In genomic region chr1:48222501-48223242, GRCh38 we compare ENCODE assay signal across 1 cellular context.
A peak's percentile ranks its signal among the peaks of the same experiment; 100 is the strongest.
TF ChIP-seq lines count a peak whose summit lies in the region.

Gene SLC5A9, plus strand, starts transcription at chr1:48222716. Its CDS starts 21 bp downstream, at chr1:48222737.

TF ChIP-seq in HepG2, 621 proteins besides CTCF, POLR2A, EP300 and RAD21 (continued from another document and continues in another):
- TF ChIP-seq, protein P1, sequence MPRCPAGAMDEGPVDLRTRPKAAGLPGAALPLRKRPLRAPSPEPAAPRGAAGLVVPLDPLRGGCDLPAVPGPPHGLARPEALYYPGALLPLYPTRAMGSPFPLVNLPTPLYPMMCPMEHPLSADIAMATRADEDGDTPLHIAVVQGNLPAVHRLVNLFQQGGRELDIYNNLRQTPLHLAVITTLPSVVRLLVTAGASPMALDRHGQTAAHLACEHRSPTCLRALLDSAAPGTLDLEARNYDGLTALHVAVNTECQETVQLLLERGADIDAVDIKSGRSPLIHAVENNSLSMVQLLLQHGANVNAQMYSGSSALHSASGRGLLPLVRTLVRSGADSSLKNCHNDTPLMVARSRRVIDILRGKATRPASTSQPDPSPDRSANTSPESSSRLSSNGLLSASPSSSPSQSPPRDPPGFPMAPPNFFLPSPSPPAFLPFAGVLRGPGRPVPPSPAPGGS (CRISPR knock-in tag; IDR thresholded peaks at IDR 0.05): peak; percentile 41; the same call in 1 of the 2 replicates
- TF ChIP-seq ZNF138 (CRISPR knock-in tag; IDR thresholded peaks at IDR 0.05; ENCODE audit: low read depth) (no peak), MBD4 (IDR thresholded peaks at IDR 0.05; ENCODE audit: borderline replicate concordance, low read length) (no peak), KLF13 (CRISPR knock-in tag; IDR thresholded peaks at IDR 0.05) (no peak), EED (CRISPR knock-in tag; IDR thresholded peaks at IDR 0.05) (no peak), HDAC6 (IDR thresholded peaks at IDR 0.05; ENCODE audit: low read depth, low read length) (no peak), ZNF282 (IDR thresholded peaks at IDR 0.05; ENCODE audit: partially characterized antibody) (no peak), KLF16 (CRISPR knock-in tag; IDR thresholded peaks at IDR 0.05) (no peak), NRL (CRISPR knock-in tag; IDR thresholded peaks at IDR 0.05; ENCODE audit: borderline replicate concordance) (no peak), NFATC3 (CRISPR knock-in tag; IDR thresholded peaks at IDR 0.05) (no peak), ZNF629 (CRISPR knock-in tag; conservative IDR thresholded peaks at IDR 0.05) (0 out of 2 replicates have a peak, but pooled peaks have one; percentile 33), RBAK (CRISPR knock-in tag; IDR thresholded peaks at IDR 0.05) (peak; percentile 76; the same call in 1 of the 2 replicates), ZNF703 (CRISPR knock-in tag; IDR thresholded peaks at IDR 0.05; ENCODE audit: borderline replicate concordance) (no peak), ZC3H13 (CRISPR knock-in tag; IDR thresholded peaks at IDR 0.05) (no peak; the same call in 1 of the 2 replicates), ZNF33B (CRISPR knock-in tag; IDR thresholded peaks at IDR 0.05) (no peak), ZNF251 (CRISPR knock-in tag; IDR thresholded peaks at IDR 0.05) (no peak), IRX3 (CRISPR knock-in tag; IDR thresholded peaks at IDR 0.05; ENCODE audit: borderline replicate concordance, low read depth) (no peak), ZBTB21 (CRISPR knock-in tag; IDR thresholded peaks at IDR 0.05) (no peak), AHDC1 (CRISPR knock-in tag; IDR thresholded peaks at IDR 0.05; ENCODE audit: borderline replicate concordance) (no peak; the same call in 1 of the 2 replicates), ELF3 (CRISPR knock-in tag; IDR thresholded peaks at IDR 0.05) (peak; percentile 36; the same call in 1 of the 2 replicates), RFXAP (CRISPR knock-in tag; IDR thresholded peaks at IDR 0.05; ENCODE audit: borderline replicate concordance) (no peak), IRF9 (CRISPR knock-in tag; IDR thresholded peaks at IDR 0.05; ENCODE audit: borderline replicate concordance) (0 out of 2 replicates have a peak, but pooled peaks have one; percentile 41), ZNF781 (CRISPR knock-in tag; IDR thresholded peaks at IDR 0.05; ENCODE audit: borderline replicate concordance, not compliant biosample characterization) (no peak), BHLHE40 (IDR thresholded peaks at IDR 0.05; ENCODE audit: low read length) (no peak), SKI (IDR thresholded peaks at IDR 0.05; ENCODE audit: partially characterized antibody) (no peak), ZNF564 (CRISPR knock-in tag; IDR thresholded peaks at IDR 0.05) (no peak), MXD1 (CRISPR knock-in tag; IDR thresholded peaks at IDR 0.05) (no peak), SMARCC2 (IDR thresholded peaks at IDR 0.05) (no peak), MYNN (CRISPR knock-in tag; IDR thresholded peaks at IDR 0.05; ENCODE audit: low read depth) (no peak), FOXP1 (IDR thresholded peaks at IDR 0.05) (no peak), FOXP1 (CRISPR knock-in tag; IDR thresholded peaks at IDR 0.05) (peak; percentile 55; the same call in 1 of the 2 replicates), PHF8 (CRISPR knock-in tag; IDR thresholded peaks at IDR 0.05) (peak; percentile 55), SIX1 (CRISPR knock-in tag; IDR thresholded peaks at IDR 0.05; ENCODE audit: borderline replicate concordance) (no peak), MAF1 (CRISPR knock-in tag; IDR thresholded peaks at IDR 0.05; ENCODE audit: borderline replicate concordance) (no peak), CBX5 (CRISPR knock-in tag; IDR thresholded peaks at IDR 0.05; ENCODE audit: borderline replicate concordance) (0 out of 2 replicates have a peak, but pooled peaks have one; percentile 30), ZNF382 (CRISPR knock-in tag; IDR thresholded peaks at IDR 0.05; ENCODE audit: borderline replicate concordance) (no peak), PHF5A (CRISPR knock-in tag; IDR thresholded peaks at IDR 0.05; ENCODE audit: low read depth, unreplicated experiment) (no peak), TGIF2 (CRISPR knock-in tag; IDR thresholded peaks at IDR 0.05) (no peak; the same call in 1 of the 2 replicates), ZNF644 (CRISPR knock-in tag; IDR thresholded peaks at IDR 0.05; ENCODE audit: low read depth) (peak; percentile 68), ZNF670 (CRISPR knock-in tag; IDR thresholded peaks at IDR 0.05; ENCODE audit: borderline replicate concordance) (no peak)
- TF ChIP-seq, protein P2, sequence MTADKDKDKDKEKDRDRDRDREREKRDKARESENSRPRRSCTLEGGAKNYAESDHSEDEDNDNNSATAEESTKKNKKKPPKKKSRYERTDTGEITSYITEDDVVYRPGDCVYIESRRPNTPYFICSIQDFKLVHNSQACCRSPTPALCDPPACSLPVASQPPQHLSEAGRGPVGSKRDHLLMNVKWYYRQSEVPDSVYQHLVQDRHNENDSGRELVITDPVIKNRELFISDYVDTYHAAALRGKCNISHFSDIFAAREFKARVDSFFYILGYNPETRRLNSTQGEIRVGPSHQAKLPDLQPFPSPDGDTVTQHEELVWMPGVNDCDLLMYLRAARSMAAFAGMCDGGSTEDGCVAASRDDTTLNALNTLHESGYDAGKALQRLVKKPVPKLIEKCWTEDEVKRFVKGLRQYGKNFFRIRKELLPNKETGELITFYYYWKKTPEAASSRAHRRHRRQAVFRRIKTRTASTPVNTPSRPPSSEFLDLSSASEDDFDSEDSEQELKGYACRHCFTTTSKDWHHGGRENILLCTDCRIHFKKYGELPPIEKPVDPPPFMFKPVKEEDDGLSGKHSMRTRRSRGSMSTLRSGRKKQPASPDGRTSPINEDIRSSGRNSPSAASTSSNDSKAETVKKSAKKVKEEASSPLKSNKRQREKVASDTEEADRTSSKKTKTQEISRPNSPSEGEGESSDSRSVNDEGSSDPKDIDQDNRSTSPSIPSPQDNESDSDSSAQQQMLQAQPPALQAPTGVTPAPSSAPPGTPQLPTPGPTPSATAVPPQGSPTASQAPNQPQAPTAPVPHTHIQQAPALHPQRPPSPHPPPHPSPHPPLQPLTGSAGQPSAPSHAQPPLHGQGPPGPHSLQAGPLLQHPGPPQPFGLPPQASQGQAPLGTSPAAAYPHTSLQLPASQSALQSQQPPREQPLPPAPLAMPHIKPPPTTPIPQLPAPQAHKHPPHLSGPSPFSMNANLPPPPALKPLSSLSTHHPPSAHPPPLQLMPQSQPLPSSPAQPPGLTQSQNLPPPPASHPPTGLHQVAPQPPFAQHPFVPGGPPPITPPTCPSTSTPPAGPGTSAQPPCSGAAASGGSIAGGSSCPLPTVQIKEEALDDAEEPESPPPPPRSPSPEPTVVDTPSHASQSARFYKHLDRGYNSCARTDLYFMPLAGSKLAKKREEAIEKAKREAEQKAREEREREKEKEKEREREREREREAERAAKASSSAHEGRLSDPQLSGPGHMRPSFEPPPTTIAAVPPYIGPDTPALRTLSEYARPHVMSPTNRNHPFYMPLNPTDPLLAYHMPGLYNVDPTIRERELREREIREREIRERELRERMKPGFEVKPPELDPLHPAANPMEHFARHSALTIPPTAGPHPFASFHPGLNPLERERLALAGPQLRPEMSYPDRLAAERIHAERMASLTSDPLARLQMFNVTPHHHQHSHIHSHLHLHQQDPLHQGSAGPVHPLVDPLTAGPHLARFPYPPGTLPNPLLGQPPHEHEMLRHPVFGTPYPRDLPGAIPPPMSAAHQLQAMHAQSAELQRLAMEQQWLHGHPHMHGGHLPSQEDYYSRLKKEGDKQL (CRISPR knock-in tag; IDR thresholded peaks at IDR 0.05; ENCODE audit: low read depth): no peak
- TF ChIP-seq, protein P3, sequence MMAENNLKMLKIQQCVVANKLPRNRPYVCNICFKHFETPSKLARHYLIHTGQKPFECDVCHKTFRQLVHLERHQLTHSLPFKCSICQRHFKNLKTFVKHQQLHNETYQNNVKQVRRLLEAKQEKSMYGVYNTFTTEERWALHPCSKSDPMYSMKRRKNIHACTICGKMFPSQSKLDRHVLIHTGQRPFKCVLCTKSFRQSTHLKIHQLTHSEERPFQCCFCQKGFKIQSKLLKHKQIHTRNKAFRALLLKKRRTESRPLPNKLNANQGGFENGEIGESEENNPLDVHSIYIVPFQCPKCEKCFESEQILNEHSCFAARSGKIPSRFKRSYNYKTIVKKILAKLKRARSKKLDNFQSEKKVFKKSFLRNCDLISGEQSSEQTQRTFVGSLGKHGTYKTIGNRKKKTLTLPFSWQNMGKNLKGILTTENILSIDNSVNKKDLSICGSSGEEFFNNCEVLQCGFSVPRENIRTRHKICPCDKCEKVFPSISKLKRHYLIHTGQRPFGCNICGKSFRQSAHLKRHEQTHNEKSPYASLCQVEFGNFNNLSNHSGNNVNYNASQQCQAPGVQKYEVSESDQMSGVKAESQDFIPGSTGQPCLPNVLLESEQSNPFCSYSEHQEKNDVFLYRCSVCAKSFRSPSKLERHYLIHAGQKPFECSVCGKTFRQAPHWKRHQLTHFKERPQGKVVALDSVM (CRISPR knock-in tag; IDR thresholded peaks at IDR 0.05): 0 out of 2 replicates have a peak, but pooled peaks have one; percentile 11
- TF ChIP-seq, protein P4, sequence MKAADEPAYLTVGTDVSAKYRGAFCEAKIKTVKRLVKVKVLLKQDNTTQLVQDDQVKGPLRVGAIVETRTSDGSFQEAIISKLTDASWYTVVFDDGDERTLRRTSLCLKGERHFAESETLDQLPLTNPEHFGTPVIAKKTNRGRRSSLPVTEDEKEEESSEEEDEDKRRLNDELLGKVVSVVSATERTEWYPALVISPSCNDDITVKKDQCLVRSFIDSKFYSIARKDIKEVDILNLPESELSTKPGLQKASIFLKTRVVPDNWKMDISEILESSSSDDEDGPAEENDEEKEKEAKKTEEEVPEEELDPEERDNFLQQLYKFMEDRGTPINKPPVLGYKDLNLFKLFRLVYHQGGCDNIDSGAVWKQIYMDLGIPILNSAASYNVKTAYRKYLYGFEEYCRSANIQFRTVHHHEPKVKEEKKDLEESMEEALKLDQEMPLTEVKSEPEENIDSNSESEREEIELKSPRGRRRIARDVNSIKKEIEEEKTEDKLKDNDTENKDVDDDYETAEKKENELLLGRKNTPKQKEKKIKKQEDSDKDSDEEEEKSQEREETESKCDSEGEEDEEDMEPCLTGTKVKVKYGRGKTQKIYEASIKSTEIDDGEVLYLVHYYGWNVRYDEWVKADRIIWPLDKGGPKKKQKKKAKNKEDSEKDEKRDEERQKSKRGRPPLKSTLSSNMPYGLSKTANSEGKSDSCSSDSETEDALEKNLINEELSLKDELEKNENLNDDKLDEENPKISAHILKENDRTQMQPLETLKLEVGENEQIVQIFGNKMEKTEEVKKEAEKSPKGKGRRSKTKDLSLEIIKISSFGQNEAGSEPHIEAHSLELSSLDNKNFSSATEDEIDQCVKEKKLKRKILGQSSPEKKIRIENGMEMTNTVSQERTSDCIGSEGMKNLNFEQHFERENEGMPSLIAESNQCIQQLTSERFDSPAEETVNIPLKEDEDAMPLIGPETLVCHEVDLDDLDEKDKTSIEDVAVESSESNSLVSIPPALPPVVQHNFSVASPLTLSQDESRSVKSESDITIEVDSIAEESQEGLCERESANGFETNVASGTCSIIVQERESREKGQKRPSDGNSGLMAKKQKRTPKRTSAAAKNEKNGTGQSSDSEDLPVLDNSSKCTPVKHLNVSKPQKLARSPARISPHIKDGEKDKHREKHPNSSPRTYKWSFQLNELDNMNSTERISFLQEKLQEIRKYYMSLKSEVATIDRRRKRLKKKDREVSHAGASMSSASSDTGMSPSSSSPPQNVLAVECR (CRISPR knock-in tag; IDR thresholded peaks at IDR 0.05; ENCODE audit: borderline replicate concordance): peak; percentile 64; the same call in 1 of the 2 replicates
- TF ChIP-seq, protein P5, sequence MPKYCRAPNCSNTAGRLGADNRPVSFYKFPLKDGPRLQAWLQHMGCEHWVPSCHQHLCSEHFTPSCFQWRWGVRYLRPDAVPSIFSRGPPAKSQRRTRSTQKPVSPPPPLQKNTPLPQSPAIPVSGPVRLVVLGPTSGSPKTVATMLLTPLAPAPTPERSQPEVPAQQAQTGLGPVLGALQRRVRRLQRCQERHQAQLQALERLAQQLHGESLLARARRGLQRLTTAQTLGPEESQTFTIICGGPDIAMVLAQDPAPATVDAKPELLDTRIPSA (CRISPR knock-in tag; IDR thresholded peaks at IDR 0.05; ENCODE audit: borderline replicate concordance): no peak
